21 cellular contexts compared by ENCODE assay signal in the genomic region with DNA sequence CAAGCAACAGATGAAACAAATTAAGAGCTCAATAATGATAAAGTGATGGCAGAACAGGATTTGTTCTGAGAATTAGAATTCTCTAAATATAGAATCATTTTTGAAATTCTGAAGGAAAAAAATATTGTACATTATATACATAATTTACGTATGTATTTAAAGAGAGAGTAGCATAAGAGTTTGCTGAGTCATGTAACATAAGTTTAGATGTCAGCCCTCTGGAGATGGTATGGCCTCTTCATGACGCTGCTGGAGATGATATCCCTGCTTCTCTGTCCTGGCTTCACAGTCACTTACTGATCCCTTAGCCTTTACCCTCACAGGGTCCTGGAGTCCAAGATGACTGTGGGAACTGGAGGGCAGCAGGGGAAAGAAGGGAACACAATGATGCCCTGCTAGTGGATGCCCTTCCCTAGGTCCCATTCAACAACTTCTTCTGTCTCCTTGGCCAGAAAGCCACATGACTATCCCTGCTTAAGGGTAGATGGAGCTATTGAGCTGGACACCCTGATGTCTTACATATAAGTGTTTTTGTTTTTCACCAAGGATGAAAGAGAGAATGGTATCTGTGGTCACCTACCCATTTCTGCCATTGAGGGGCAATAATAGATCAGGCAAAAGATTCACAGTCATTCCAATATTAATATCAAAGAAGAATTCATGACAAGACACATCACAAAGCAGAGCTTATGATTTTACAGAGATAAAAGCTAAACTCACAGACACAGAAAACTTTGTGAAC.
DNase-seq lines count a peak whose midpoint lies in the region; ATAC-seq and TF ChIP-seq lines count a peak whose summit lies in the region.
"Had no signal": no experiment of that assay in that cellular context is flagged by ENCODE, and none has a peak within 500 bp of the region (broad histone marks: within the 10 kb centered on the region; RNA-seq: fewer than 3 reads in every experiment).

No MANE protein-coding gene starts in this region.

- DNase-seq in LHCN-M2 (ENCODE audit: low read depth): peak; percentile 20
- peak; percentile 17 for DNase-seq in OCI-LY7 (ENCODE audit: low spot score)
- no peak for DNase-seq in foreskin keratinocyte
- no peak for DNase-seq in CD14-positive monocyte (ENCODE audit: low spot score)
- DNase-seq: activated CD4-positive, alpha-beta T cell treated with anti-CD3 and anti-CD28 coated beads, Interleukin-2, amount 10 ng/mL, durations not matched to agents 7 days and 5 days; body of pancreas; Caco-2; cortex of kidney; naive thymus-derived CD8-positive, alpha-beta T cell; NCI-H2029 treated with DMSO at 0.1 percent for 48 hours; posterior cingulate gyrus; stimulated activated naive CD8-positive, alpha-beta T cell treated with anti-CD3 and anti-CD28 coated beads, Interleukin-15, amount 100 ng/mL, for 72 hours; T-cell; trophoblast cell had no signal

- H3K27me3 ChIP-seq in foreskin keratinocyte: no peaks in the 10 kb centered on the region
- H3K27me3 ChIP-seq: body of pancreas had no signal

- H3K27me3 Mint-ChIP-seq in CD14-positive monocyte (ENCODE audit: low read depth in 3 of 3): peaks cover 0 to 6% (median 2%) of the 10 kb centered on the region in 3 donors
- H3K27me3 Mint-ChIP-seq: B cell; stimulated activated naive CD8-positive, alpha-beta T cell treated with anti-CD3 and anti-CD28 coated beads, Interleukin-15, amount 100 ng/mL, for 72 hours had no signal

- CTCF ChIA-PET in OCI-LY7 (lab: Charles Lee; ENCODE audit: unreplicated experiment): no interaction called here

- POLR2A ChIA-PET in OCI-LY7 (lab: Charles Lee): no interaction called here

- peaks cover 0 to 5% (median 2%) of the 10 kb centered on the region in 7 donors for H3K9me3 Mint-ChIP-seq in CD14-positive monocyte
- H3K9me3 Mint-ChIP-seq: activated T-helper 2 cell treated with anti-CD3 and anti-CD28 coated beads, Interferon-gamma antibody, Interleukin-2, Interleukin-4, amounts not matched to agents 10 μg/mL and 5 μg/mL and 100 μg/mL, durations not matched to agents 14 hours and 24 hours and 36 hours; stimulated activated naive CD8-positive, alpha-beta T cell treated with anti-CD3 and anti-CD28 coated beads, Interleukin-15, amount 100 ng/mL, for 72 hours; T-cell had no signal

- no peaks in the 10 kb centered on the region for H3K79me2 ChIP-seq in OCI-LY7 (ENCODE audit: insufficient read depth, low read depth, low read length)

- no peaks in the 10 kb centered on the region for H3K4me1 Mint-ChIP-seq in CD14-positive monocyte
- H3K4me1 Mint-ChIP-seq: activated CD4-positive, alpha-beta T cell treated with anti-CD3 and anti-CD28 coated beads, Interleukin-2, amount 10 ng/mL, durations not matched to agents 7 days and 5 days; B cell; memory B cell; naive thymus-derived CD8-positive, alpha-beta T cell; stimulated activated naive CD8-positive, alpha-beta T cell treated with anti-CD3 and anti-CD28 coated beads, Interleukin-15, amount 100 ng/mL, for 72 hours; T-cell had no signal

- no peaks in the 10 kb centered on the region for H3K36me3 ChIP-seq in OCI-LY7 (ENCODE audit: insufficient read depth, low read length)

- H3K4me1 ChIP-seq in OCI-LY7 (ENCODE audit: insufficient read depth, low read length, poor library complexity, severe bottlenecking) (no peaks in the 10 kb centered on the region), foreskin keratinocyte (no peaks in the 10 kb centered on the region)
- H3K4me1 ChIP-seq: body of pancreas, Caco-2 had no signal

- H3K9me2 ChIP-seq in OCI-LY7 (ENCODE audit: insufficient read depth, low read length): no peaks in the 10 kb centered on the region

- no peaks in the 10 kb centered on the region for H3K36me3 Mint-ChIP-seq in CD14-positive monocyte
- H3K36me3 Mint-ChIP-seq: memory B cell; naive thymus-derived CD8-positive, alpha-beta T cell; T-cell had no signal

- H3K4me3 ChIP-seq in OCI-LY7 (ENCODE audit: low read depth, low read length, poor library complexity, severe bottlenecking): no peak overlapping the region
- H3K4me3 ChIP-seq: body of pancreas had no signal

- no peak overlapping the region for H2AFZ ChIP-seq in OCI-LY7 (ENCODE audit: low read length)

- no peaks in the 10 kb centered on the region for H4K20me1 ChIP-seq in OCI-LY7 (ENCODE audit: insufficient read depth, low read length)

- H3K4me2 ChIP-seq in OCI-LY7 (ENCODE audit: low read length): no peak overlapping the region

- TF ChIP-seq CTCF in C4-2B (conservative IDR thresholded peaks at IDR 0.05) (peak; percentile 26), OCI-LY7 (conservative IDR thresholded peaks at IDR 0.05; ENCODE audit: low read length) (peak; percentile 60), foreskin keratinocyte (conservative IDR thresholded peaks at IDR 0.05) (peak; percentile 12), CD14-positive monocyte (IDR thresholded peaks at IDR 0.05) (no peak)

- H3K4me3 Mint-ChIP-seq in CD14-positive monocyte: no peak overlapping the region
- H3K4me3 Mint-ChIP-seq: activated CD4-positive, alpha-beta T cell treated with anti-CD3 and anti-CD28 coated beads, Interleukin-2, amount 10 ng/mL, durations not matched to agents 7 days and 5 days; B cell; memory B cell; naive thymus-derived CD8-positive, alpha-beta T cell; stimulated activated naive CD8-positive, alpha-beta T cell treated with anti-CD3 and anti-CD28 coated beads, Interleukin-15, amount 100 ng/mL, for 72 hours; T-cell had no signal

- no peaks in the 10 kb centered on the region for H3K9me3 ChIP-seq in OCI-LY7 (ENCODE audit: low read length)
- H3K9me3 ChIP-seq: body of pancreas, Caco-2 had no signal

- ATAC-seq in foreskin keratinocyte: no peak
- ATAC-seq in HG03196 (IDR thresholded peaks at IDR 0.05; ENCODE audit: unreplicated experiment): no peak
- no peak for ATAC-seq in HG02763 (IDR thresholded peaks at IDR 0.05; ENCODE audit: unreplicated experiment)
- no peak for ATAC-seq in HG03342 (IDR thresholded peaks at IDR 0.05; ENCODE audit: unreplicated experiment)
- ATAC-seq: body of pancreas; naive thymus-derived CD8-positive, alpha-beta T cell; stimulated activated naive CD8-positive, alpha-beta T cell treated with anti-CD3 and anti-CD28 coated beads, Interleukin-15, amount 100 ng/mL, for 72 hours; T-cell had no signal

- H3K27ac ChIP-seq in C4-2B: no peak overlapping the region
- no peak overlapping the region for H3K27ac ChIP-seq in OCI-LY7 (ENCODE audit: low read depth, low read length, poor library complexity, severe bottlenecking)
- no peak overlapping the region for H3K27ac ChIP-seq in foreskin keratinocyte
- H3K27ac ChIP-seq: body of pancreas had no signal

- no TSS peak for BruUV-seq in OCI-LY7 (replicated peaks; lab: Mats Ljungman, UMichigan)

- intact Hi-C loops in OCI-LY7 (cut with micrococcal nuclease; ENCODE audit: unreplicated experiment) (no loop called here), CD14-positive monocyte (cut with micrococcal nuclease) (no loop called here)

- no peak overlapping the region for H3K27ac Mint-ChIP-seq in CD14-positive monocyte
- H3K27ac Mint-ChIP-seq: activated CD4-positive, alpha-beta T cell treated with anti-CD3 and anti-CD28 coated beads, Interleukin-2, amount 10 ng/mL, durations not matched to agents 7 days and 5 days; activated T-helper 2 cell treated with anti-CD3 and anti-CD28 coated beads, Interferon-gamma antibody, Interleukin-2, Interleukin-4, amounts not matched to agents 10 μg/mL and 5 μg/mL and 100 μg/mL, durations not matched to agents 14 hours and 24 hours and 36 hours; B cell; memory B cell; naive thymus-derived CD8-positive, alpha-beta T cell; stimulated activated naive CD8-positive, alpha-beta T cell treated with anti-CD3 and anti-CD28 coated beads, Interleukin-15, amount 100 ng/mL, for 72 hours; T-cell had no signal

Comparison
In these comparisons a context has a peak if more than half of its experiments do, and no peak if none do; other contexts are left out.
1. DNase-seq: peak in LHCN-M2 (single experiment) and OCI-LY7 (single experiment); none in foreskin keratinocyte (0 of 2) and CD14-positive monocyte (single experiment).